Comparison of ENCODE assay signal across 1 cellular context in the genomic region with DNA sequence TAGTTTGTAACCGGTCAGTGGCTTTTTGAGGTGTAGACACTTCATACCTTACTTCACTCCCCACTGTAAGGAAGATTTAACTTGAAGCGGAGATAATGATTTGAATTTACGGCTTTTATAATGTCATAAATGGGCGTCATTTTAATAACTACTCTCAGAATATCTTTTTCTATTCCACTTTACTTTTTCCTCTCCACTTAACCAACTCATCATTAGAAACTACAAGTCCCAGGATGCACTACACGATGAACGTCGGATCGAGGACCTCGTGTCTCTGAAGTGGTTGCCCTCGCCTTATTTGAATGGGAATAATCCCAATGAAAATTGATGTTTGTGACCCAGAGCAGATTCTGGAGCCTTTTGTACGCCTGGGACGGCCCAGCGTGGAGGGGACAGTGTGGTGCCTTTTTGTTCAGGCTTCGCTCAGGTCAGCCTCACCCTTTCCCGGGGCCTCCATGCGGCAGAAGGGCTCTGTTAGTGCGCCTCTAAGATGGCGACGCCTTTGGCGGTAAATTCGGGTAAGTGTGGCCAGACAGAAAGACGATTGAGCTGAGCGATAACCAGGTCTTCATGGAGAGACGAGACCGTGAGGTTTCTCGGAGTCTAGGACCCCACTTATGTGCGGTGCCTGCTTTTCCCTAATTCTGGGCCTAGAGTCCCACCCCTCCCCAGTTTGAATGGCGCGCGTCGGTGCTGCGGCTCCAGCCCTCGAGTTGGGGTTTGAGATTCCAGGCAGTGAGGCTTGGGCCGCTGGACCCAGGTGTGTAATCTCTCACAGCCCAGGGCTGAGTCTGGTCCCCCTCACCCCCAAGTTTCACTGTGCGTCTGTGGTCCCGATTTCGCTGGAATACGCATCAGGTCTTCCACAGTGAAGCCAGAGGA.
TF ChIP-seq lines count a peak whose summit lies in the region.

A gene with protein sequence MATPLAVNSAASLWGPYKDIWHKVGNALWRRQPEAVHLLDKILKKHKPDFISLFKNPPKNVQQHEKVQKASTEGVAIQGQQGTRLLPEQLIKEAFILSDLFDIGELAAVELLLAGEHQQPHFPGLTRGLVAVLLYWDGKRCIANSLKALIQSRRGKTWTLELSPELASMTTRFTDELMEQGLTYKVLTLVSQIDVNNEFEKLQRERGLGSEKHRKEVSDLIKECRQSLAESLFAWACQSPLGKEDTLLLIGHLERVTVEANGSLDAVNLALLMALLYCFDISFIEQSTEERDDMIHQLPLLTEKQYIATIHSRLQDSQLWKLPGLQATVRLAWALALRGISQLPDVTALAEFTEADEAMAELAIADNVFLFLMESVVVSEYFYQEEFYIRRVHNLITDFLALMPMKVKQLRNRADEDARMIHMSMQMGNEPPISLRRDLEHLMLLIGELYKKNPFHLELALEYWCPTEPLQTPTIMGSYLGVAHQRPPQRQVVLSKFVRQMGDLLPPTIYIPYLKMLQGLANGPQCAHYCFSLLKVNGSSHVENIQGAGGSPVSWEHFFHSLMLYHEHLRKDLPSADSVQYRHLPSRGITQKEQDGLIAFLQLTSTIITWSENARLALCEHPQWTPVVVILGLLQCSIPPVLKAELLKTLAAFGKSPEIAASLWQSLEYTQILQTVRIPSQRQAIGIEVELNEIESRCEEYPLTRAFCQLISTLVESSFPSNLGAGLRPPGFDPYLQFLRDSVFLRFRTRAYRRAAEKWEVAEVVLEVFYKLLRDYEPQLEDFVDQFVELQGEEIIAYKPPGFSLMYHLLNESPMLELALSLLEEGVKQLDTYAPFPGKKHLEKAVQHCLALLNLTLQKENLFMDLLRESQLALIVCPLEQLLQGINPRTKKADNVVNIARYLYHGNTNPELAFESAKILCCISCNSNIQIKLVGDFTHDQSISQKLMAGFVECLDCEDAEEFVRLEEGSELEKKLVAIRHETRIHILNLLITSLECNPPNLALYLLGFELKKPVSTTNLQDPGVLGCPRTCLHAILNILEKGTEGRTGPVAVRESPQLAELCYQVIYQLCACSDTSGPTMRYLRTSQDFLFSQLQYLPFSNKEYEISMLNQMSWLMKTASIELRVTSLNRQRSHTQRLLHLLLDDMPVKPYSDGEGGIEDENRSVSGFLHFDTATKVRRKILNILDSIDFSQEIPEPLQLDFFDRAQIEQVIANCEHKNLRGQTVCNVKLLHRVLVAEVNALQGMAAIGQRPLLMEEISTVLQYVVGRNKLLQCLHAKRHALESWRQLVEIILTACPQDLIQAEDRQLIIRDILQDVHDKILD (N-terminal part only) (plus strand): TSS at position 463 of the 882 bp plus-strand sequence. CDS start 28 bp downstream, at position 491.

TF ChIP-seq in HepG2, 621 proteins besides CTCF, POLR2A, EP300 and RAD21 (continued from another document and continues in another):
- TF ChIP-seq, protein P1, sequence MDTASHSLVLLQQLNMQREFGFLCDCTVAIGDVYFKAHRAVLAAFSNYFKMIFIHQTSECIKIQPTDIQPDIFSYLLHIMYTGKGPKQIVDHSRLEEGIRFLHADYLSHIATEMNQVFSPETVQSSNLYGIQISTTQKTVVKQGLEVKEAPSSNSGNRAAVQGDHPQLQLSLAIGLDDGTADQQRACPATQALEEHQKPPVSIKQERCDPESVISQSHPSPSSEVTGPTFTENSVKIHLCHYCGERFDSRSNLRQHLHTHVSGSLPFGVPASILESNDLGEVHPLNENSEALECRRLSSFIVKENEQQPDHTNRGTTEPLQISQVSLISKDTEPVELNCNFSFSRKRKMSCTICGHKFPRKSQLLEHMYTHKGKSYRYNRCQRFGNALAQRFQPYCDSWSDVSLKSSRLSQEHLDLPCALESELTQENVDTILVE (CRISPR knock-in tag; IDR thresholded peaks at IDR 0.05) = peak; percentile 41
- TF ChIP-seq, protein P2, sequence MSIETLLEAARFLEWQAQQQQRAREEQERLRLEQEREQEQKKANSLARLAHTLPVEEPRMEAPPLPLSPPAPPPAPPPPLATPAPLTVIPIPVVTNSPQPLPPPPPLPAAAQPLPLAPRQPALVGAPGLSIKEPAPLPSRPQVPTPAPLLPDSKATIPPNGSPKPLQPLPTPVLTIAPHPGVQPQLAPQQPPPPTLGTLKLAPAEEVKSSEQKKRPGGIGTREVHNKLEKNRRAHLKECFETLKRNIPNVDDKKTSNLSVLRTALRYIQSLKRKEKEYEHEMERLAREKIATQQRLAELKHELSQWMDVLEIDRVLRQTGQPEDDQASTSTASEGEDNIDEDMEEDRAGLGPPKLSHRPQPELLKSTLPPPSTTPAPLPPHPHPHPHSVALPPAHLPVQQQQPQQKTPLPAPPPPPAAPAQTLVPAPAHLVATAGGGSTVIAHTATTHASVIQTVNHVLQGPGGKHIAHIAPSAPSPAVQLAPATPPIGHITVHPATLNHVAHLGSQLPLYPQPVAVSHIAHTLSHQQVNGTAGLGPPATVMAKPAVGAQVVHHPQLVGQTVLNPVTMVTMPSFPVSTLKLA (IDR thresholded peaks at IDR 0.05) = peak; percentile 39
- TF ChIP-seq MED1 (CRISPR knock-in tag; IDR thresholded peaks at IDR 0.05) (peak; percentile 70), HHEX (CRISPR knock-in tag; IDR thresholded peaks at IDR 0.05) (no peak), PPARG (CRISPR knock-in tag; conservative IDR thresholded peaks at IDR 0.05) (peak; percentile 65), TRIM22 (IDR thresholded peaks at IDR 0.05) (no peak), GPN1 (CRISPR knock-in tag; IDR thresholded peaks at IDR 0.05; ENCODE audit: borderline replicate concordance) (0 out of 2 replicates have a peak, but pooled peaks have one; percentile 23), ZFP1 (CRISPR knock-in tag; IDR thresholded peaks at IDR 0.05) (peak; percentile 31; the same call in 1 of the 2 replicates), ZNF329 (CRISPR knock-in tag; IDR thresholded peaks at IDR 0.05; ENCODE audit: low read depth) (peak; percentile 56; the same call in 1 of the 2 replicates), HMGA1 (CRISPR knock-in tag; conservative IDR thresholded peaks at IDR 0.05) (no peak), JUN (CRISPR knock-in tag; IDR thresholded peaks at IDR 0.05) (no peak), NR2F2 (IDR thresholded peaks at IDR 0.05; ENCODE audit: borderline replicate concordance, low read depth) (peak; percentile 46; the same call in 1 of the 2 replicates), ZMYM3 (CRISPR knock-in tag; IDR thresholded peaks at IDR 0.05) (0 out of 2 replicates have a peak, but pooled peaks have one; percentile 37), RBM22 (optimal IDR thresholded peaks at IDR 0.05; ENCODE audit: low read length) (no peak), BATF2 (CRISPR knock-in tag; IDR thresholded peaks at IDR 0.05) (peak; percentile 46; the same call in 1 of the 2 replicates), ZNF160 (CRISPR knock-in tag; IDR thresholded peaks at IDR 0.05) (peak; percentile 37; the same call in 1 of the 2 replicates), SOX13 (IDR thresholded peaks at IDR 0.05) (no peak), SOX13 (CRISPR knock-in tag; conservative IDR thresholded peaks at IDR 0.05 in 1 of 2, IDR thresholded peaks at IDR 0.05 in 1 of 2) (peak in 1 of 2 experiments; percentile 16; a peak in 1 of 4 replicates), ZSCAN29 (CRISPR knock-in tag; conservative IDR thresholded peaks at IDR 0.05) (peak; percentile 81; the same call in 1 of the 2 replicates), RBFOX2 (IDR thresholded peaks at IDR 0.05; ENCODE audit: low read depth, low read length) (peak; percentile 40), SMAD3 (CRISPR knock-in tag; IDR thresholded peaks at IDR 0.05) (peak; percentile 75), KLF6 (CRISPR knock-in tag; IDR thresholded peaks at IDR 0.05) (peak; percentile 72; the same call in 1 of the 2 replicates), MXD4 (CRISPR knock-in tag; IDR thresholded peaks at IDR 0.05) (peak; percentile 65; the same call in 1 of the 2 replicates), ZNF615 (CRISPR knock-in tag; IDR thresholded peaks at IDR 0.05; ENCODE audit: borderline replicate concordance) (peak; percentile 80; the same call in 1 of the 2 replicates), NFYB (CRISPR knock-in tag; IDR thresholded peaks at IDR 0.05) (peak; percentile 41), ZNF260 (CRISPR knock-in tag; IDR thresholded peaks at IDR 0.05; ENCODE audit: borderline replicate concordance, low read depth) (no peak), SCMH1 (CRISPR knock-in tag; IDR thresholded peaks at IDR 0.05; ENCODE audit: borderline replicate concordance) (no peak), HES4 (CRISPR knock-in tag; IDR thresholded peaks at IDR 0.05; ENCODE audit: borderline replicate concordance) (no peak; the same call in 1 of the 2 replicates), ATF2 (CRISPR knock-in tag; IDR thresholded peaks at IDR 0.05) (peak; percentile 58), ZNF674 (CRISPR knock-in tag; IDR thresholded peaks at IDR 0.05; ENCODE audit: low read depth) (no peak), ZFP36L1 (CRISPR knock-in tag; IDR thresholded peaks at IDR 0.05) (peak; percentile 87; the same call in 1 of the 2 replicates), PHF20 (CRISPR knock-in tag; IDR thresholded peaks at IDR 0.05) (peak; percentile 77), TP53 (CRISPR knock-in tag; conservative IDR thresholded peaks at IDR 0.05) (0 out of 2 replicates have a peak, but pooled peaks have one; percentile 11), CBFB (CRISPR knock-in tag; IDR thresholded peaks at IDR 0.05) (peak; percentile 62; the same call in 1 of the 2 replicates), ZFP90 (CRISPR knock-in tag; IDR thresholded peaks at IDR 0.05; ENCODE audit: borderline replicate concordance) (peak; percentile 74; the same call in 1 of the 2 replicates), ARHGAP35 (CRISPR knock-in tag; IDR thresholded peaks at IDR 0.05; ENCODE audit: borderline replicate concordance) (no peak), ZNF670 (CRISPR knock-in tag; IDR thresholded peaks at IDR 0.05; ENCODE audit: borderline replicate concordance) (no peak)
- TF ChIP-seq, protein P3, sequence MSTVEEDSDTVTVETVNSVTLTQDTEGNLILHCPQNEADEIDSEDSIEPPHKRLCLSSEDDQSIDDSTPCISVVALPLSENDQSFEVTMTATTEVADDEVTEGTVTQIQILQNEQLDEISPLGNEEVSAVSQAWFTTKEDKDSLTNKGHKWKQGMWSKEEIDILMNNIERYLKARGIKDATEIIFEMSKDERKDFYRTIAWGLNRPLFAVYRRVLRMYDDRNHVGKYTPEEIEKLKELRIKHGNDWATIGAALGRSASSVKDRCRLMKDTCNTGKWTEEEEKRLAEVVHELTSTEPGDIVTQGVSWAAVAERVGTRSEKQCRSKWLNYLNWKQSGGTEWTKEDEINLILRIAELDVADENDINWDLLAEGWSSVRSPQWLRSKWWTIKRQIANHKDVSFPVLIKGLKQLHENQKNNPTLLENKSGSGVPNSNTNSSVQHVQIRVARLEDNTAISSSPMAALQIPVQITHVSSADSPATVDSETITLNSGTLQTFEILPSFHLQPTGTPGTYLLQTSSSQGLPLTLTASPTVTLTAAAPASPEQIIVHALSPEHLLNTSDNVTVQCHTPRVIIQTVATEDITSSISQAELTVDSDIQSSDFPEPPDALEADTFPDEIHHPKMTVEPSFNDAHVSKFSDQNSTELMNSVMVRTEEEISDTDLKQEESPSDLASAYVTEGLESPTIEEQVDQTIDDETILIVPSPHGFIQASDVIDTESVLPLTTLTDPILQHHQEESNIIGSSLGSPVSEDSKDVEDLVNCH (CRISPR knock-in tag; IDR thresholded peaks at IDR 0.05) = no peak
- TF ChIP-seq, protein P4, sequence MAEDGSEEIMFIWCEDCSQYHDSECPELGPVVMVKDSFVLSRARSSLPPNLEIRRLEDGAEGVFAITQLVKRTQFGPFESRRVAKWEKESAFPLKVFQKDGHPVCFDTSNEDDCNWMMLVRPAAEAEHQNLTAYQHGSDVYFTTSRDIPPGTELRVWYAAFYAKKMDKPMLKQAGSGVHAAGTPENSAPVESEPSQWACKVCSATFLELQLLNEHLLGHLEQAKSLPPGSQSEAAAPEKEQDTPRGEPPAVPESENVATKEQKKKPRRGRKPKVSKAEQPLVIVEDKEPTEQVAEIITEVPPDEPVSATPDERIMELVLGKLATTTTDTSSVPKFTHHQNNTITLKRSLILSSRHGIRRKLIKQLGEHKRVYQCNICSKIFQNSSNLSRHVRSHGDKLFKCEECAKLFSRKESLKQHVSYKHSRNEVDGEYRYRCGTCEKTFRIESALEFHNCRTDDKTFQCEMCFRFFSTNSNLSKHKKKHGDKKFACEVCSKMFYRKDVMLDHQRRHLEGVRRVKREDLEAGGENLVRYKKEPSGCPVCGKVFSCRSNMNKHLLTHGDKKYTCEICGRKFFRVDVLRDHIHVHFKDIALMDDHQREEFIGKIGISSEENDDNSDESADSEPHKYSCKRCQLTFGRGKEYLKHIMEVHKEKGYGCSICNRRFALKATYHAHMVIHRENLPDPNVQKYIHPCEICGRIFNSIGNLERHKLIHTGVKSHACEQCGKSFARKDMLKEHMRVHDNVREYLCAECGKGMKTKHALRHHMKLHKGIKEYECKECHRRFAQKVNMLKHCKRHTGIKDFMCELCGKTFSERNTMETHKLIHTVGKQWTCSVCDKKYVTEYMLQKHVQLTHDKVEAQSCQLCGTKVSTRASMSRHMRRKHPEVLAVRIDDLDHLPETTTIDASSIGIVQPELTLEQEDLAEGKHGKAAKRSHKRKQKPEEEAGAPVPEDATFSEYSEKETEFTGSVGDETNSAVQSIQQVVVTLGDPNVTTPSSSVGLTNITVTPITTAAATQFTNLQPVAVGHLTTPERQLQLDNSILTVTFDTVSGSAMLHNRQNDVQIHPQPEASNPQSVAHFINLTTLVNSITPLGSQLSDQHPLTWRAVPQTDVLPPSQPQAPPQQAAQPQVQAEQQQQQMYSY (CRISPR knock-in tag; IDR thresholded peaks at IDR 0.05) = 0 out of 2 replicates have a peak, but pooled peaks have one; percentile 33
- TF ChIP-seq, protein P5, sequence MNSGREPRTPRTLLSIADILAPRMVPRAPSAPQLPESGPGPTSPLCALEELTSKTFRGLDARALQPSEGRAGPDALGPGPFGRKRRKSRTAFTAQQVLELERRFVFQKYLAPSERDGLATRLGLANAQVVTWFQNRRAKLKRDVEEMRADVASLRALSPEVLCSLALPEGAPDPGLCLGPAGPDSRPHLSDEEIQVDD (CRISPR knock-in tag; IDR thresholded peaks at IDR 0.05; ENCODE audit: borderline replicate concordance) = peak; percentile 77; the same call in 1 of the 2 replicates
